In the genomic region with DNA sequence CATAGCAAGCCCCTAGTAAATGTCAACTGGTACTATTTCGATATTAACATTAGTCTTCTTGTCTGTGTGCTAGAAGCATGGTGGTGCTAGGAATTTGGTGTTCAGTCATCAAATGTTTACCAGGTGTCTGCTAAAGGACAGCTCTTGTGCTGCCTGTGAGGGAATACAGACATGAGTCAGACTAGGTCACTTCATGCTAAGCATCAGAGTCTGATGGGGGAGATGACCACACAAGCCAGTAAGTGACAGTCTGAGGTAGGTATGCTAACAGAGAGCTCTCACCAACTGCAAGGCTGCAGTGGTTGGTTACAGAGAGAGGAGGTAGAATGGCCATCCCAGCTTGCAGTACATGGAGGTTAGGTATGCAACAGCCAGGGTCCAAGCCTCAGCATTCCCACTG, we compare ENCODE assay signal across 25 cellular contexts.
"Had no signal": no experiment of that assay in that cellular context is flagged by ENCODE, and none has a peak within 500 bp of the region (broad histone marks: within the 10 kb centered on the region; RNA-seq: fewer than 3 reads in every experiment).

No MANE protein-coding gene starts in this region.

- H3K27me3 Mint-ChIP-seq: activated CD4-positive, alpha-beta T cell treated with anti-CD3 and anti-CD28 coated beads, Interleukin-2, amount 10 ng/mL, durations not matched to agents 7 days and 5 days; activated naive CD8-positive, alpha-beta T cell treated with anti-CD3 and anti-CD28 coated beads, Interleukin-2, amount 10 ng/mL, durations not matched to agents 7 days and 5 days had no signal

- H3K36me3 ChIP-seq: ascending aorta, SJCRH30 had no signal

- H3K36me3 Mint-ChIP-seq: activated naive CD4-positive, alpha-beta T cell treated with anti-CD3 and anti-CD28 coated beads, Interleukin-2, amount 50 U/mL, for 24 hours; activated naive CD8-positive, alpha-beta T cell treated with anti-CD3 and anti-CD28 coated beads, Interleukin-2, amount 10 ng/mL, durations not matched to agents 7 days and 5 days; WTC11 had no signal

- H3K9me3 Mint-ChIP-seq: activated CD4-positive, alpha-beta T cell treated with anti-CD3 and anti-CD28 coated beads, Interleukin-2, amount 10 ng/mL, durations not matched to agents 7 days and 5 days; activated naive CD4-positive, alpha-beta T cell treated with anti-CD3 and anti-CD28 coated beads, Interleukin-2, amount 50 U/mL, for 24 hours; activated naive CD8-positive, alpha-beta T cell treated with anti-CD3 and anti-CD28 coated beads, Interleukin-2, amount 10 ng/mL, durations not matched to agents 7 days and 5 days; activated T-cell treated with anti-CD3 and anti-CD28 coated beads, Interleukin-2, amount 50 U/mL, for 24 hours; activated T-helper 2 cell treated with anti-CD3 and anti-CD28 coated beads, Interferon-gamma antibody, Interleukin-2, Interleukin-4, amounts not matched to agents 10 μg/mL and 5 μg/mL and 100 μg/mL, durations not matched to agents 14 hours and 24 hours and 36 hours; T-helper 2 cell treated with Interferon-gamma antibody and Interleukin-4, amounts not matched to agents 5 μg/mL and 100 μg/mL, for 36 hours had no signal

- H3K4me1 Mint-ChIP-seq: activated CD4-positive, alpha-beta T cell treated with anti-CD3 and anti-CD28 coated beads for 36 hours; activated CD4-positive, alpha-beta T cell treated with anti-CD3 and anti-CD28 coated beads, Interleukin-2, amount 10 ng/mL, durations not matched to agents 7 days and 5 days; activated naive CD4-positive, alpha-beta T cell treated with anti-CD3 and anti-CD28 coated beads, Interleukin-2, amount 50 U/mL, for 24 hours; activated naive CD8-positive, alpha-beta T cell treated with anti-CD3 and anti-CD28 coated beads, Interleukin-2, amount 10 ng/mL, durations not matched to agents 7 days and 5 days had no signal

- DNase-seq: activated CD4-positive, alpha-beta T cell treated with anti-CD3 and anti-CD28 coated beads for 36 hours; activated CD4-positive, alpha-beta T cell treated with anti-CD3 and anti-CD28 coated beads, Interleukin-2, amount 10 ng/mL, durations not matched to agents 7 days and 5 days; activated CD4-positive, alpha-beta T cell treated with anti-CD3 and anti-CD28 coated beads, Interleukin-2, amount 50 U/mL, for 48 hours; activated CD8-positive, alpha-beta T cell treated with anti-CD3 and anti-CD28 coated beads, Interleukin-2, amount 10 ng/mL, durations not matched to agents 7 days and 5 days; activated gamma-delta T cell; activated naive CD4-positive, alpha-beta T cell treated with Interleukin-2 at 50 U/mL for 16 hours; activated naive CD8-positive, alpha-beta T cell treated with anti-CD3 and anti-CD28 coated beads, Interleukin-2, amount 10 ng/mL, durations not matched to agents 7 days and 5 days; activated T-cell treated with anti-CD3 and anti-CD28 coated beads, Interleukin-2, amount 50 U/mL, for 24 hours; amygdala; NCI-H1092 treated with DMSO at 0.1 percent for 48 hours; NCI-H1417 treated with DMSO at 0.1 percent for 48 hours; NCI-H187 treated with DMSO at 0.1 percent for 48 hours; NCI-H2081; NCI-H226; NCI-H524 treated with DMSO at 0.1 percent for 48 hours; SHP77; SJCRH30 had no signal

- H3K27ac ChIP-seq: ascending aorta, SJCRH30, SK-N-MC had no signal

- H3K27ac Mint-ChIP-seq: activated CD4-positive, alpha-beta T cell treated with anti-CD3 and anti-CD28 coated beads for 36 hours; activated CD4-positive, alpha-beta T cell treated with anti-CD3 and anti-CD28 coated beads, Interleukin-2, amount 10 ng/mL, durations not matched to agents 7 days and 5 days; activated CD8-positive, alpha-beta T cell treated with anti-CD3 and anti-CD28 coated beads, Interleukin-2, amount 10 ng/mL, durations not matched to agents 7 days and 5 days; activated naive CD4-positive, alpha-beta T cell treated with anti-CD3 and anti-CD28 coated beads, Interleukin-2, amount 50 U/mL, for 24 hours; activated naive CD8-positive, alpha-beta T cell treated with anti-CD3 and anti-CD28 coated beads, Interleukin-2, amount 10 ng/mL, durations not matched to agents 7 days and 5 days; activated T-cell treated with anti-CD3 and anti-CD28 coated beads, Interleukin-2, amount 50 U/mL, for 24 hours; activated T-helper 2 cell treated with anti-CD3 and anti-CD28 coated beads, Interferon-gamma antibody, Interleukin-2, Interleukin-4, amounts not matched to agents 10 μg/mL and 5 μg/mL and 100 μg/mL, durations not matched to agents 14 hours and 24 hours and 36 hours; T-helper 2 cell treated with Interferon-gamma antibody and Interleukin-4, amounts not matched to agents 5 μg/mL and 100 μg/mL, for 36 hours; WTC11 had no signal

- H3K4me1 ChIP-seq: ascending aorta, SJCRH30 had no signal

- H3K4me3 ChIP-seq: ascending aorta, SJCRH30, SK-N-MC had no signal

- H3K27me3 ChIP-seq: ascending aorta had no signal

- H3K4me3 Mint-ChIP-seq: activated CD4-positive, alpha-beta T cell treated with anti-CD3 and anti-CD28 coated beads for 36 hours; activated CD4-positive, alpha-beta T cell treated with anti-CD3 and anti-CD28 coated beads, Interleukin-2, amount 10 ng/mL, durations not matched to agents 7 days and 5 days; activated CD8-positive, alpha-beta T cell treated with anti-CD3 and anti-CD28 coated beads, Interleukin-2, amount 10 ng/mL, durations not matched to agents 7 days and 5 days; activated naive CD4-positive, alpha-beta T cell treated with anti-CD3 and anti-CD28 coated beads, Interleukin-2, amount 50 U/mL, for 24 hours; activated naive CD8-positive, alpha-beta T cell treated with anti-CD3 and anti-CD28 coated beads, Interleukin-2, amount 10 ng/mL, durations not matched to agents 7 days and 5 days; activated T-cell treated with anti-CD3 and anti-CD28 coated beads, Interleukin-2, amount 50 U/mL, for 24 hours; T-helper 2 cell treated with Interferon-gamma antibody and Interleukin-4, amounts not matched to agents 5 μg/mL and 100 μg/mL, for 36 hours; WTC11 had no signal

- ATAC-seq: activated CD4-positive, alpha-beta T cell treated with anti-CD3 and anti-CD28 coated beads for 36 hours; activated CD4-positive, CD25-positive, alpha-beta regulatory T cell treated with anti-CD3 and anti-CD28 coated beads, Interleukin-2, amount 50 U/mL, for 24 hours; activated CD8-positive, alpha-beta T cell treated with anti-CD3 and anti-CD28 coated beads, Interleukin-2, amount 10 ng/mL, durations not matched to agents 7 days and 5 days; Panc1; WTC11 had no signal

- H3K9me3 ChIP-seq: ascending aorta, SJCRH30 had no signal
